Comparison of ENCODE assay signal across 23 cellular contexts in the genomic region with DNA sequence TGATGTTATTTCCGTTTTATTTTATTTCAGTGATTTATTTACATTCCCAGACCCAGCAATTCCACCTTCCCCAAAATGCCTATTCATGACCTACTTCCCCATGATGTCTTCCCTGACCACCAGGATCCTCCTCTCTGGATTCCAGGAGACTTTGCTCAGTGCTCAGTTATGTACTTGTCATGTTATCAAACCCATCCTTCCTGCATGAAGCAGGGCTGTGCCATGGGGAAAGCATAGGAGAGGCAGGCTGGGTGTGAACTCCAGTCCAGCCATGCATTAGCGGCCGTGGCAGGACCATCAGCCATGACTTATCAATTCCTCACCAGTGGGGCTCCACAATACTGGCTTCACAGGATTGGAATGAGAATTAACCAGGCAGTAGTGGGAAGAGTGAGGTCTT.
"Had no signal": no experiment of that assay in that cellular context is flagged by ENCODE, and none has a peak within 500 bp of the region (broad histone marks: within the 10 kb centered on the region; RNA-seq: fewer than 3 reads in every experiment).

No MANE protein-coding gene starts in this region.

- H3K9me2 ChIP-seq: SK-N-SH had no signal

- H3K4me2 ChIP-seq: SK-N-SH had no signal

- DNase-seq: activated CD4-positive, alpha-beta T cell treated with anti-CD3 and anti-CD28 coated beads for 36 hours; activated CD8-positive, alpha-beta memory T cell treated with anti-CD3 and anti-CD28 coated beads, Interleukin-2, amount 50 U/mL, for 4 hours; activated CD8-positive, alpha-beta T cell treated with anti-CD3 and anti-CD28 coated beads for 36 hours; activated gamma-delta T cell treated with Interleukin-2 at 50 U/mL for 16 hours; activated naive CD4-positive, alpha-beta T cell treated with anti-CD3 and anti-CD28 coated beads, Interleukin-2, amount 10 ng/mL, durations not matched to agents 7 days and 5 days; activated naive CD8-positive, alpha-beta T cell treated with anti-CD3 and anti-CD28 coated beads for 36 hours; activated T-cell treated with anti-CD3 and anti-CD28 coated beads, Interleukin-2, amount 50 U/mL, for 72 hours; anterior cingulate cortex; Karpas-422; MM.1S; NCI-H1105; NCI-H1436; NCI-H1694 treated with DMSO at 0.1 percent for 48 hours; NCI-H2029 treated with DMSO at 0.1 percent for 48 hours; NCI-H510A treated with DMSO at 0.1 percent for 48 hours; NCI-H69; Right ventricle myocardium superior; SJCRH30; SK-N-SH; T-helper 1 cell; WERI-Rb-1 had no signal

- H3K36me3 ChIP-seq: Peyer's patch, SJCRH30, WERI-Rb-1 had no signal

- ATAC-seq: activated CD4-positive, alpha-beta T cell treated with anti-CD3 and anti-CD28 coated beads for 36 hours; activated CD8-positive, alpha-beta T cell treated with anti-CD3 and anti-CD28 coated beads for 36 hours; activated T-cell treated with anti-CD3 and anti-CD28 coated beads, Interleukin-2, amount 50 U/mL, for 72 hours had no signal

- H3K9me3 ChIP-seq: Peyer's patch, SJCRH30, SK-N-SH had no signal

- H3K9ac ChIP-seq: SK-N-SH had no signal

- H3K4me3 ChIP-seq: Peyer's patch, SJCRH30 had no signal

- H3K27me3 ChIP-seq: Peyer's patch, SJCRH30 had no signal

- H3K27ac ChIP-seq: Peyer's patch, RWPE1, SJCRH30, WERI-Rb-1 had no signal

- H3K4me1 ChIP-seq: Peyer's patch, SJCRH30 had no signal
